Comparison of ENCODE assay signal across 21 cellular contexts in the genomic region with DNA sequence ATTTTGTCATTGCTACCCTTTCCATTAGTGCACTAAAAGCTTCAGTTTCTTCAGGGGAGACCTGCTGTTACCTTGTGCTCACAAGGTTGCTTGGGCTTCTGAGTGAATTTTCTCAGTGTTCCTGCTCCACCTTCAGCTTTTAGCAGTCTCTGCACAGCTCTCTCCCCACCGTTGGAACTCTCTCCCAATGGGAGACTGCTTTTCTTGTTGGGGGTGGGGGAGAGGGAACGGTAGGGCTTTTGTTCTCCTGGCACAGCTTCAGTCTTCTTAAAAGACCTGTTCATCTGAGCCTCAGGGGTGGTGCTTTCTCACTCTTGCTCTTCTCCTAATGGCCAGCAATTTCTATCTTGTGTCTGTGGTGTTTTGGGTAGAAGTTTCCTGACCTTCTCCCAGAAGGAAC.
"Had no signal": no experiment of that assay in that cellular context is flagged by ENCODE, and none has a peak within 500 bp of the region (broad histone marks: within the 10 kb centered on the region; RNA-seq: fewer than 3 reads in every experiment).

No MANE protein-coding gene starts in this region.

- H3K9me3 ChIP-seq: testis had no signal

- H3K27me3 ChIP-seq: cardiac muscle cell, testis had no signal

- H3K4me3 Mint-ChIP-seq: activated B cell treated with CpG ODN at 0.5 μM for 24 hours; activated CD4-positive, alpha-beta memory T cell treated with anti-CD3 and anti-CD28 coated beads for 36 hours; activated naive CD8-positive, alpha-beta T cell treated with anti-CD3 and anti-CD28 coated beads for 36 hours; immature natural killer cell; naive thymus-derived CD8-positive, alpha-beta T cell; stimulated activated memory B cell treated with anti-CD40 and anti-IgM and Interleukin-4, amounts not matched to agents 10 μg/mL and 1 μg/mL and 100 μg/mL, for 72 hours; type B pancreatic cell had no signal

- H3K36me3 Mint-ChIP-seq: activated CD4-positive, alpha-beta memory T cell treated with anti-CD3 and anti-CD28 coated beads for 36 hours; activated naive CD8-positive, alpha-beta T cell treated with anti-CD3 and anti-CD28 coated beads for 36 hours; immature natural killer cell; naive thymus-derived CD8-positive, alpha-beta T cell; stimulated activated memory B cell treated with anti-CD40 and anti-IgM and Interleukin-4, amounts not matched to agents 10 μg/mL and 1 μg/mL and 100 μg/mL, for 72 hours; type B pancreatic cell had no signal

- H3K27me3 Mint-ChIP-seq: activated B cell treated with CpG ODN at 0.5 μM for 24 hours; activated CD4-positive, alpha-beta memory T cell treated with anti-CD3 and anti-CD28 coated beads for 36 hours; activated naive CD8-positive, alpha-beta T cell treated with anti-CD3 and anti-CD28 coated beads for 36 hours; naive thymus-derived CD8-positive, alpha-beta T cell; stimulated activated memory B cell treated with anti-CD40 and anti-IgM and Interleukin-4, amounts not matched to agents 10 μg/mL and 1 μg/mL and 100 μg/mL, for 72 hours; type B pancreatic cell had no signal

- ATAC-seq: naive thymus-derived CD8-positive, alpha-beta T cell; sciatic nerve; stimulated activated memory B cell treated with anti-CD40 and anti-IgM and Interleukin-4, amounts not matched to agents 10 μg/mL and 1 μg/mL and 100 μg/mL, for 72 hours had no signal

- H3K9me3 Mint-ChIP-seq: activated B cell treated with CpG ODN at 0.5 μM for 24 hours; immature natural killer cell; stimulated activated memory B cell treated with anti-CD40 and anti-IgM and Interleukin-4, amounts not matched to agents 10 μg/mL and 1 μg/mL and 100 μg/mL, for 72 hours; type B pancreatic cell had no signal

- H3K4me1 ChIP-seq: testis had no signal

- H3K36me3 ChIP-seq: cardiac muscle cell had no signal

- DNase-seq: activated B cell treated with CpG ODN at 0.5 μM for 24 hours; activated CD4-positive, alpha-beta memory T cell treated with anti-CD3 and anti-CD28 coated beads for 36 hours; activated CD4-positive, alpha-beta T cell treated with anti-CD3 and anti-CD28 coated beads for 4 hours; activated naive CD8-positive, alpha-beta T cell treated with anti-CD3 and anti-CD28 coated beads for 36 hours; activated T-cell treated with anti-CD3 and anti-CD28 coated beads for 4 hours; amniotic stem cell; foreskin melanocyte; glutamatergic neuron; hippocampal formation; immature natural killer cell; mesenchymal stem cell; naive thymus-derived CD8-positive, alpha-beta T cell; nucleus accumbens; stimulated activated CD4-positive, alpha-beta T cell treated with anti-CD3 and anti-CD28 coated beads, Interleukin-4, amount 100 ng/mL, for 4 hours; T-helper 2 cell; testis had no signal

- H3K4me1 Mint-ChIP-seq: activated B cell treated with CpG ODN at 0.5 μM for 24 hours; activated naive CD8-positive, alpha-beta T cell treated with anti-CD3 and anti-CD28 coated beads for 36 hours; immature natural killer cell; naive thymus-derived CD8-positive, alpha-beta T cell; stimulated activated memory B cell treated with anti-CD40 and anti-IgM and Interleukin-4, amounts not matched to agents 10 μg/mL and 1 μg/mL and 100 μg/mL, for 72 hours had no signal

- H3K4me3 ChIP-seq: cardiac muscle cell, testis had no signal

- H3K27ac Mint-ChIP-seq: activated B cell treated with CpG ODN at 0.5 μM for 24 hours; activated CD4-positive, alpha-beta memory T cell treated with anti-CD3 and anti-CD28 coated beads for 36 hours; activated naive CD8-positive, alpha-beta T cell treated with anti-CD3 and anti-CD28 coated beads for 36 hours; immature natural killer cell; naive thymus-derived CD8-positive, alpha-beta T cell; stimulated activated memory B cell treated with anti-CD40 and anti-IgM and Interleukin-4, amounts not matched to agents 10 μg/mL and 1 μg/mL and 100 μg/mL, for 72 hours; type B pancreatic cell had no signal

- H3K27ac ChIP-seq: cardiac muscle cell, epithelial cell of prostate, testis had no signal
